22 cellular contexts compared by ENCODE assay signal in the genomic region with DNA sequence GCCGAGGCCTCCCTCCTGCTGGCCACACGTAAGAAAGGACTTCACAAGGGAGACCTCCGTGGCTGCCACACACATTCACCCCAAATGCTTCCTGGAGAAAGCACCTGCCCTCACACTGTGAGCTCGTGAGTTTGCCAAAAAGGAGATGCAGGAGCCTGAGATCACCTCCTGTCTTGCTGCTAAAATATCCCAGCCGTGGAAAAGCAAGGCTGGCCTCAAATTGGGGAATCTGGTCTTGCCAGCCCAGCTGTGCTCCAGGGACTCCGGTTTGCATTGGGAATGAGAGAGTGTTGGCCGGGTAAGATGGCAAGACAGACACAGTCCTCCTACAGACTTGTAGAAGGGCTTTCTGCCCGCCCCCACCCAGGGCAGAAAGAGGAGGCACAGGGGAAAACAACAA. TPM values are rescaled to one million over a fixed set of nuclear protein-coding genes. Genes with fewer than 3 reads are reported as not detected.
"Had no signal": no experiment of that assay in that cellular context is flagged by ENCODE, and none has a peak within 500 bp of the region (broad histone marks: within the 10 kb centered on the region; RNA-seq: fewer than 3 reads in every experiment).

No MANE protein-coding gene starts in this region.

- H3K9me3 ChIP-seq: SJSA1 had no signal

- H3K27ac ChIP-seq: SJSA1, SK-N-MC had no signal

- H3K4me1 ChIP-seq: SJSA1 had no signal

- H3K4me3 ChIP-seq: SJSA1, SK-N-MC had no signal

- H3K36me3 ChIP-seq: SJSA1 had no signal

- DNase-seq: Karpas-422, KG1, MM.1S, NCI-H1092 treated with DMSO at 0.1 percent for 48 hours, NCI-H1436, NCI-H187, NCI-H2029, NCI-H2081 treated with DMSO at 0.1 percent for 48 hours, NCI-H2171, NCI-H226, NCI-H510A, NCI-H524 treated with DMSO at 0.1 percent for 48 hours, NCI-H69, NCI-H774, Right ventricle myocardium superior, RPMI8226, SIG-M5 had no signal

- FAIRE-seq: HTR-8/SVneo, RCC 7860 had no signal

RNA-seq across cellular contexts. Expression of a gene that starts 13.8 kb away (rescaled TPM):
- total RNA-seq: M059J, Right ventricle myocardium superior, SJSA1 had no signal
